In the genomic region with DNA sequence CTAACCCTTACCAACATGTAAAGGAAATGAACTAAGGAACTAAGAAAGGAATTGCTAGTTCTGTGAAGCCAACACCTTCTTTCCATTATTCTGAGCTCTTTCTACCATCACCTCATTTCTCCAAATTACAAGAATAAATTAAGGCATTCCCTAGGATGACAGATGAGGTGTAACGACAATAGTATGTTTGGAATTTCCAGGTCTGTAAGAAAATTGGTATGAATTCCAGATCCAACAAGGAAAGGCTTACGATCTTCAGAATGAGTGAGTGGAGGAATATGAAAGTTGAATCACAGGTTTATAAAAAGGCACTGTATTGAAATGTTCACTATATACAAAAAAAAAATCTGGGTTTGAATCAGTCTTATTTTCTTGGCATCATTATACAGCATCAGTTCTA, we compare ENCODE assay signal across 35 cellular contexts. TPM values are rescaled to one million over a fixed set of nuclear protein-coding genes. Genes with fewer than 3 reads are reported as not detected.
"Had no signal": no experiment of that assay in that cellular context is flagged by ENCODE, and none has a peak within 500 bp of the region (broad histone marks: within the 10 kb centered on the region; RNA-seq: fewer than 3 reads in every experiment).

No MANE protein-coding gene starts in this region.

- H3K4me3 Mint-ChIP-seq: activated B cell treated with CpG ODN at 0.5 μM for 24 hours; activated CD8-positive, alpha-beta T cell treated with anti-CD3 and anti-CD28 coated beads for 36 hours; activated naive CD4-positive, alpha-beta T cell treated with anti-CD3 and anti-CD28 coated beads, Interleukin-2, amount 10 ng/mL, durations not matched to agents 7 days and 5 days; activated naive CD8-positive, alpha-beta T cell treated with anti-CD3 and anti-CD28 coated beads, Interleukin-2, amount 10 ng/mL, durations not matched to agents 7 days and 5 days; activated T-cell treated with anti-CD3 and anti-CD28 coated beads, Interleukin-2, amount 50 U/mL, for 24 hours; activated T-cell treated with anti-CD3 and anti-CD28 coated beads, Interleukin-2, amount 50 U/mL, for 72 hours; effector memory CD8-positive, alpha-beta T cell; T-helper 17 cell; T-helper 2 cell treated with Interferon-gamma antibody and Interleukin-4, amounts not matched to agents 5 μg/mL and 100 μg/mL, for 36 hours had no signal

- DNase-seq: activated B cell treated with CpG ODN at 0.5 μM for 24 hours; activated CD4-positive, alpha-beta T cell treated with anti-CD3 and anti-CD28 coated beads for 48 hours; activated CD4-positive, alpha-beta T cell treated with anti-CD3 and anti-CD28 coated beads, Interleukin-2, amount 50 U/mL, for 1 hour; activated CD4-positive, alpha-beta T cell treated with anti-CD3 and anti-CD28 coated beads, Interleukin-2, amount 50 U/mL, for 48 hours; activated CD8-positive, alpha-beta memory T cell treated with anti-CD3 and anti-CD28 coated beads for 24 hours; activated CD8-positive, alpha-beta memory T cell treated with anti-CD3 and anti-CD28 coated beads, Interleukin-2, amount 50 U/mL, for 48 hours; activated CD8-positive, alpha-beta T cell treated with anti-CD3 and anti-CD28 coated beads for 36 hours; activated gamma-delta T cell; activated naive CD4-positive, alpha-beta T cell; activated naive CD4-positive, alpha-beta T cell treated with anti-CD3 and anti-CD28 coated beads, Interleukin-2, amount 10 ng/mL, durations not matched to agents 7 days and 5 days; activated naive CD8-positive, alpha-beta T cell treated with anti-CD3 and anti-CD28 coated beads, Interleukin-2, amount 10 ng/mL, durations not matched to agents 7 days and 5 days; activated T-cell treated with anti-CD3 and anti-CD28 coated beads for 4 hours; activated T-cell treated with anti-CD3 and anti-CD28 coated beads, Interleukin-2, amount 50 U/mL, for 24 hours; activated T-cell treated with anti-CD3 and anti-CD28 coated beads, Interleukin-2, amount 50 U/mL, for 72 hours; body of pancreas; caudate nucleus; cortex of kidney; dermis blood vessel endothelial cell; effector CD4-positive, alpha-beta T cell; effector memory CD8-positive, alpha-beta T cell; esophagus squamous epithelium; gastrocnemius medialis; glutamatergic neuron; heart left ventricle; T-helper 1 cell; T-helper 17 cell; T1000; WERI-Rb-1 had no signal

- H3K9me3 Mint-ChIP-seq: activated B cell treated with CpG ODN at 0.5 μM for 24 hours; activated CD8-positive, alpha-beta T cell treated with anti-CD3 and anti-CD28 coated beads for 36 hours; activated naive CD4-positive, alpha-beta T cell treated with anti-CD3 and anti-CD28 coated beads, Interleukin-2, amount 10 ng/mL, durations not matched to agents 7 days and 5 days; activated naive CD8-positive, alpha-beta T cell treated with anti-CD3 and anti-CD28 coated beads, Interleukin-2, amount 10 ng/mL, durations not matched to agents 7 days and 5 days; activated T-cell treated with anti-CD3 and anti-CD28 coated beads, Interleukin-2, amount 50 U/mL, for 24 hours; T-helper 2 cell treated with Interferon-gamma antibody and Interleukin-4, amounts not matched to agents 5 μg/mL and 100 μg/mL, for 36 hours had no signal

- ATAC-seq: activated CD4-positive, CD25-positive, alpha-beta regulatory T cell treated with anti-CD3 and anti-CD28 coated beads, Interleukin-2, amount 50 U/mL, for 24 hours; activated CD8-positive, alpha-beta T cell treated with anti-CD3 and anti-CD28 coated beads for 36 hours; activated naive CD4-positive, alpha-beta T cell treated with anti-CD3 and anti-CD28 coated beads, Interleukin-2, amount 50 U/mL, for 72 hours; activated T-cell treated with anti-CD3 and anti-CD28 coated beads, Interleukin-2, amount 50 U/mL, for 72 hours; body of pancreas; effector memory CD8-positive, alpha-beta T cell; gastrocnemius medialis; heart left ventricle; T-helper 17 cell had no signal

- H3K36me3 Mint-ChIP-seq: activated naive CD4-positive, alpha-beta T cell treated with anti-CD3 and anti-CD28 coated beads, Interleukin-2, amount 10 ng/mL, durations not matched to agents 7 days and 5 days; activated naive CD8-positive, alpha-beta T cell treated with anti-CD3 and anti-CD28 coated beads, Interleukin-2, amount 10 ng/mL, durations not matched to agents 7 days and 5 days had no signal

- H3K27me3 Mint-ChIP-seq: activated B cell treated with CpG ODN at 0.5 μM for 24 hours; activated CD8-positive, alpha-beta T cell treated with anti-CD3 and anti-CD28 coated beads for 36 hours; activated naive CD4-positive, alpha-beta T cell treated with anti-CD3 and anti-CD28 coated beads, Interleukin-2, amount 10 ng/mL, durations not matched to agents 7 days and 5 days; activated T-cell treated with anti-CD3 and anti-CD28 coated beads, Interleukin-2, amount 50 U/mL, for 24 hours had no signal

- H3K4me1 Mint-ChIP-seq: activated B cell treated with CpG ODN at 0.5 μM for 24 hours; activated naive CD4-positive, alpha-beta T cell treated with anti-CD3 and anti-CD28 coated beads, Interleukin-2, amount 10 ng/mL, durations not matched to agents 7 days and 5 days; activated naive CD8-positive, alpha-beta T cell treated with anti-CD3 and anti-CD28 coated beads, Interleukin-2, amount 10 ng/mL, durations not matched to agents 7 days and 5 days; T-helper 17 cell had no signal

- H3K27ac Mint-ChIP-seq: activated B cell treated with CpG ODN at 0.5 μM for 24 hours; activated CD8-positive, alpha-beta T cell treated with anti-CD3 and anti-CD28 coated beads for 36 hours; activated naive CD4-positive, alpha-beta T cell treated with anti-CD3 and anti-CD28 coated beads, Interleukin-2, amount 10 ng/mL, durations not matched to agents 7 days and 5 days; activated naive CD4-positive, alpha-beta T cell treated with anti-CD3 and anti-CD28 coated beads, Interleukin-2, amount 50 U/mL, for 72 hours; activated naive CD8-positive, alpha-beta T cell treated with anti-CD3 and anti-CD28 coated beads, Interleukin-2, amount 10 ng/mL, durations not matched to agents 7 days and 5 days; activated T-cell treated with anti-CD3 and anti-CD28 coated beads, Interleukin-2, amount 50 U/mL, for 24 hours; activated T-cell treated with anti-CD3 and anti-CD28 coated beads, Interleukin-2, amount 50 U/mL, for 72 hours; effector memory CD8-positive, alpha-beta T cell; T-helper 17 cell; T-helper 2 cell treated with Interferon-gamma antibody and Interleukin-4, amounts not matched to agents 5 μg/mL and 100 μg/mL, for 36 hours had no signal

RNA-seq across cellular contexts. Expression of a gene that starts 4.5 kb away (rescaled TPM):
- total RNA-seq: activated CD8-positive, alpha-beta T cell treated with anti-CD3 and anti-CD28 coated beads for 36 hours; activated naive CD4-positive, alpha-beta T cell treated with anti-CD3 and anti-CD28 coated beads, Interleukin-2, amount 50 U/mL, for 72 hours; activated naive CD8-positive, alpha-beta T cell treated with anti-CD3 and anti-CD28 coated beads, Interleukin-2, amount 10 ng/mL, durations not matched to agents 7 days and 5 days; activated T-cell treated with anti-CD3 and anti-CD28 coated beads, Interleukin-2, amount 50 U/mL, for 72 hours; ascending aorta; chondrocyte; dermis blood vessel endothelial cell; fibroblast of lung; fibroblast of villous mesenchyme; gastrocnemius medialis; T-helper 17 cell had no signal
